Comparison of ENCODE assay signal across 1 cellular context in the genomic region with DNA sequence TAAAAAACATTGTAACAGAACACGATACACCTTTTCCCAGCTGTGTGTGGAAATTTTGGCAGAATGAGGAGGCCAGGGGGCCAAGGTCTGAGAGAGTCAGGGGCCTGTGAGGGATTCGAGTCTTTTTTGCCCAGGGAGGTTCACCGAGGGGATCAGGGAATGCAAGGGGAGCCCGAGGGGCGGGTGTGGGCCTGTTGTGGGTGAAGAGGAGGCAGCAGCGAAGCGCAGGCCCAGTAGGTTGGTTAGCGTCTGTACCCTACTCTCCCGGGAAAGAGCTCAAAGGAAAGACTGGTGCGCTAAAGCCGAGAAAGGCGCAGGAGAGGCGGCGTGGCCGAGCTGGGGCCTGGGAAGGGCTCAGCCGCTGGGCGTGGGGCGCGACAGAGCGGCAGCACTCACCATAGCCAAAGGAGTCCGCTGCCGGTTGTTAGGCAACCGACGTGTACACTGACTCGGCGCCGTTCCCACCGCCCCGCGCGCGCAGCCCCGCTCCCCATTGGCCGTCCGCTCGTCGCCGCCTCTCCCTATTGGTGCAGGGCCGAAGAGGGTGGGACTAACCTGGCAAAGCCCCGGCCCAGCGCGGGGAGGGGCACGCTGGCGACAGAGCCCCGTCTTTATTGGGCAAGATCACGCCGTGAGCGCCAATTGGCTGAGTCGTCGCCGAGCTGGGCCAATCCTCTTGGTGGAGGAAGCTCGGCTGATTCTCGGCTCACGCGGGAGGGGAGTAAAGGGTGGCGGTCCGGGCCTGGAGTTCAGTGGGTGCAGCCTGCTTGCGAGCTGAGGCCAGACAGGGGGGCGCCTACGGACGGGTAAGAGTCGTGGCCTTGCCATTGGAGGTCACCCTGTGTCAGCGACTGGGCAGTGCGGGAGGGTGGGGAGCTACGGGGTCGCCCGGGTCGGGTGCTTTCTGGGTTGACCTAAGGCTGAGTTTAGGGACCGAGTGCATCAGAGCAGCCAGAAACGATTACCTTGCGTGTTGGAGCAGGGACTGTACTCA.
TF ChIP-seq lines count a peak whose summit lies in the region.

A gene (minus strand): TSS at position 446 of the 994 bp plus-strand sequence. CDS start 47 bp downstream, at position 399.
A gene (plus strand): TSS at position 752 of the 994 bp plus-strand sequence. CDS start 15,262 bp downstream, outside the sequence.

TF ChIP-seq in HEK293, 187 proteins besides CTCF, POLR2A, EP300 and RAD21 (continued from another document):
- TF ChIP-seq, protein P1, sequence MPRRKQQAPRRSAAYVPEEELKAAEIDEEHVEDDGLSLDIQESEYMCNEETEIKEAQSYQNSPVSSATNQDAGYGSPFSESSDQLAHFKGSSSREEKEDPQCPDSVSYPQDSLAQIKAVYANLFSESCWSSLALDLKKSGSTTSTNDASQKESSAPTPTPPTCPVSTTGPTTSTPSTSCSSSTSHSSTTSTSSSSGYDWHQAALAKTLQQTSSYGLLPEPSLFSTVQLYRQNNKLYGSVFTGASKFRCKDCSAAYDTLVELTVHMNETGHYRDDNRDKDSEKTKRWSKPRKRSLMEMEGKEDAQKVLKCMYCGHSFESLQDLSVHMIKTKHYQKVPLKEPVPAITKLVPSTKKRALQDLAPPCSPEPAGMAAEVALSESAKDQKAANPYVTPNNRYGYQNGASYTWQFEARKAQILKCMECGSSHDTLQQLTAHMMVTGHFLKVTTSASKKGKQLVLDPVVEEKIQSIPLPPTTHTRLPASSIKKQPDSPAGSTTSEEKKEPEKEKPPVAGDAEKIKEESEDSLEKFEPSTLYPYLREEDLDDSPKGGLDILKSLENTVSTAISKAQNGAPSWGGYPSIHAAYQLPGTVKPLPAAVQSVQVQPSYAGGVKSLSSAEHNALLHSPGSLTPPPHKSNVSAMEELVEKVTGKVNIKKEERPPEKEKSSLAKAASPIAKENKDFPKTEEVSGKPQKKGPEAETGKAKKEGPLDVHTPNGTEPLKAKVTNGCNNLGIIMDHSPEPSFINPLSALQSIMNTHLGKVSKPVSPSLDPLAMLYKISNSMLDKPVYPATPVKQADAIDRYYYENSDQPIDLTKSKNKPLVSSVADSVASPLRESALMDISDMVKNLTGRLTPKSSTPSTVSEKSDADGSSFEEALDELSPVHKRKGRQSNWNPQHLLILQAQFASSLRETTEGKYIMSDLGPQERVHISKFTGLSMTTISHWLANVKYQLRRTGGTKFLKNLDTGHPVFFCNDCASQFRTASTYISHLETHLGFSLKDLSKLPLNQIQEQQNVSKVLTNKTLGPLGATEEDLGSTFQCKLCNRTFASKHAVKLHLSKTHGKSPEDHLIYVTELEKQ (tag by site-specific recombination; IDR thresholded peaks at IDR 0.05; ENCODE audit: borderline replicate concordance), result no peak
- TF ChIP-seq SETDB1 (IDR thresholded peaks at IDR 0.05; ENCODE audit: insufficient read length, low read length) (no peak), ZNF560 (tag by site-specific recombination; IDR thresholded peaks at IDR 0.05; ENCODE audit: borderline replicate concordance) (no peak), EGR2 (tag by site-specific recombination; IDR thresholded peaks at IDR 0.05; ENCODE audit: low read depth) (no peak), ZNF544 (tag by site-specific recombination; IDR thresholded peaks at IDR 0.05) (no peak), ZNF670 (tag by site-specific recombination; IDR thresholded peaks at IDR 0.05; ENCODE audit: low read depth) (no peak), ZBTB8A (tag by site-specific recombination; IDR thresholded peaks at IDR 0.05) (peak; percentile 87), SP2 (tag by site-specific recombination; IDR thresholded peaks at IDR 0.05) (peak; percentile 100), KLF8 (tag by site-specific recombination; IDR thresholded peaks at IDR 0.05) (0 out of 2 replicates have a peak, but pooled peaks have one; percentile 13), ZNF175 (tag by site-specific recombination; IDR thresholded peaks at IDR 0.05) (no peak), KLF7 (tag by site-specific recombination; IDR thresholded peaks at IDR 0.05; ENCODE audit: borderline replicate concordance) (no peak), ZNF600 (tag by site-specific recombination; IDR thresholded peaks at IDR 0.05) (no peak), ZBTB48 (tag by site-specific recombination; IDR thresholded peaks at IDR 0.05) (peak; percentile 96), ZBTB17 (tag by site-specific recombination; IDR thresholded peaks at IDR 0.05) (peak; percentile 9; the same call in 1 of the 2 replicates), ZNF335 (tag by site-specific recombination; conservative IDR thresholded peaks at IDR 0.05) (peak; percentile 72), SP7 (tag by site-specific recombination; IDR thresholded peaks at IDR 0.05) (0 out of 2 replicates have a peak, but pooled peaks have one; percentile 7), SP3 (tag by site-specific recombination; IDR thresholded peaks at IDR 0.05) (peak; percentile 69), ZNF529 (tag by site-specific recombination; IDR thresholded peaks at IDR 0.05; ENCODE audit: insufficient replicate concordance) (no peak), SALL2 (tag by site-specific recombination; IDR thresholded peaks at IDR 0.05; ENCODE audit: borderline replicate concordance) (no peak), HOXA7 (CRISPR knock-in tag; IDR thresholded peaks at IDR 0.05; ENCODE audit: borderline replicate concordance) (no peak)
- TF ChIP-seq, protein P2, sequence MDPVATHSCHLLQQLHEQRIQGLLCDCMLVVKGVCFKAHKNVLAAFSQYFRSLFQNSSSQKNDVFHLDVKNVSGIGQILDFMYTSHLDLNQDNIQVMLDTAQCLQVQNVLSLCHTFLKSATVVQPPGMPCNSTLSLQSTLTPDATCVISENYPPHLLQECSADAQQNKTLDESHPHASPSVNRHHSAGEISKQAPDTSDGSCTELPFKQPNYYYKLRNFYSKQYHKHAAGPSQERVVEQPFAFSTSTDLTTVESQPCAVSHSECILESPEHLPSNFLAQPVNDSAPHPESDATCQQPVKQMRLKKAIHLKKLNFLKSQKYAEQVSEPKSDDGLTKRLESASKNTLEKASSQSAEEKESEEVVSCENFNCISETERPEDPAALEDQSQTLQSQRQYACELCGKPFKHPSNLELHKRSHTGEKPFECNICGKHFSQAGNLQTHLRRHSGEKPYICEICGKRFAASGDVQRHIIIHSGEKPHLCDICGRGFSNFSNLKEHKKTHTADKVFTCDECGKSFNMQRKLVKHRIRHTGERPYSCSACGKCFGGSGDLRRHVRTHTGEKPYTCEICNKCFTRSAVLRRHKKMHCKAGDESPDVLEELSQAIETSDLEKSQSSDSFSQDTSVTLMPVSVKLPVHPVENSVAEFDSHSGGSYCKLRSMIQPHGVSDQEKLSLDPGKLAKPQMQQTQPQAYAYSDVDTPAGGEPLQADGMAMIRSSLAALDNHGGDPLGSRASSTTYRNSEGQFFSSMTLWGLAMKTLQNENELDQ (tag by site-specific recombination; IDR thresholded peaks at IDR 0.05; ENCODE audit: low read depth), result no peak
